8 cellular contexts compared by ENCODE assay signal in genomic region chr12:123905319-123905925, GRCh38.
DNase-seq lines count a peak whose midpoint lies in the region; ATAC-seq and TF ChIP-seq lines count a peak whose summit lies in the region.

No MANE protein-coding gene starts in this region.

- DNase-seq in EL = peak; percentile 86
- DNase-seq in SW480 (ENCODE audit: low spot score) = peak; percentile 67
- peak; percentile 59 for DNase-seq in activated naive CD8-positive, alpha-beta T cell treated with anti-CD3 and anti-CD28 coated beads for 36 hours
- peak; percentile 74 for DNase-seq in cardiac septum (ENCODE audit: low spot score)
- DNase-seq in renal cortical epithelial cell (ENCODE audit: low read depth) = peak; percentile 76

- H3K9me3 Mint-ChIP-seq in activated naive CD8-positive, alpha-beta T cell treated with anti-CD3 and anti-CD28 coated beads for 36 hours = no peaks in the 10 kb centered on the region

- no peak overlapping the region for H3K4me3 Mint-ChIP-seq in activated naive CD8-positive, alpha-beta T cell treated with anti-CD3 and anti-CD28 coated beads for 36 hours

- peaks cover 9% of the 10 kb centered on the region for H3K4me1 Mint-ChIP-seq in activated naive CD8-positive, alpha-beta T cell treated with anti-CD3 and anti-CD28 coated beads for 36 hours

- no peaks in the 10 kb centered on the region for H3K36me3 Mint-ChIP-seq in activated naive CD8-positive, alpha-beta T cell treated with anti-CD3 and anti-CD28 coated beads for 36 hours

- peak; percentile 89 for TF ChIP-seq CTCF in LNCAP (IDR thresholded peaks at IDR 0.05)

- intact Hi-C loops in cardiac septum (cut with DNase I) = loop anchor here (2.0 to 10.0 kb wide), 2 partner anchors 79 to 119 kb away; no protein-coding TSS in a partner anchor

- peaks cover 5% of the 10 kb centered on the region for H3K27me3 Mint-ChIP-seq in activated naive CD8-positive, alpha-beta T cell treated with anti-CD3 and anti-CD28 coated beads for 36 hours

- no peak overlapping the region for H3K27ac Mint-ChIP-seq in activated naive CD8-positive, alpha-beta T cell treated with anti-CD3 and anti-CD28 coated beads for 36 hours

- no peak for ATAC-seq in GM21619 (IDR thresholded peaks at IDR 0.05; ENCODE audit: unreplicated experiment)
- no peak for ATAC-seq in GM18868 (IDR thresholded peaks at IDR 0.05; ENCODE audit: unreplicated experiment)
